ENCODE assay signal across 11 cellular contexts in the genomic region with DNA sequence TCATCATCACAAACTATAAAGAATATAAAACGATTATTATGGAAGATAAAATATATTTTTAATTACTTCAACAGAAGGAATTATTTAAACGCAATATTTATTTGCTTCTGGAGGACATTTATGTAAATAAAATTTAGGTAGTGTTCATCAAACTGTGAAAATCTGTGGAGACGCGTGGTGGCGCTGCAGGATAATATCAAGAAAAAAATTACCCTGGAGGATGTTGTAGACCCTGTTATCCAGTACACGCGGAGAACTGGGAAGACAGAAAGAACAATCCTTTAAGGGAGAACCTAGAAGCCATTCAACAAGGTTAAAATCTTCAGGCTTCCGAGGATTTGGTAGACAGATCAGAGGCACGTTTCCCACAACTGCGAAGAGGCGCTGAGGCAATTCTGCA. TPM values are rescaled to one million over a fixed set of nuclear protein-coding genes. Genes with fewer than 3 reads are reported as not detected.
DNase-seq lines count a peak whose midpoint lies in the region; ATAC-seq, FAIRE-seq and TF ChIP-seq lines count a peak whose summit lies in the region.
"Had no signal": no experiment of that assay in that cellular context is flagged by ENCODE, and none has a peak within 500 bp of the region (broad histone marks: within the 10 kb centered on the region; RNA-seq: fewer than 3 reads in every experiment).

A gene (plus strand): TSS at position 242 of the 400 bp plus-strand sequence. CDS start 189 bp downstream, outside the sequence.

- no peak for ATAC-seq in right cardiac atrium
- no peak for ATAC-seq in HG02759 (IDR thresholded peaks at IDR 0.05; ENCODE audit: unreplicated experiment)

- H3K9ac ChIP-seq in SK-N-SH = no peak within 1 kb of the TSS

- no peaks in the 10 kb centered on the region for H3K36me3 Mint-ChIP-seq in activated naive CD4-positive, alpha-beta T cell treated with anti-CD3 and anti-CD28 coated beads, Interleukin-2, amount 50 U/mL, for 24 hours

- no peak for TF ChIP-seq EP300 in SK-N-SH (IDR thresholded peaks at IDR 0.05; ENCODE audit: borderline replicate concordance in 1 of 2, low read depth in 1 of 2, low read length in 1 of 2)

- WGBS in SK-N-SH (ENCODE audit: low lambda C conversion rate) = 16% methylated on average over 11 of the region's 11 CpGs
- 17% methylated on average over 11 of the region's 11 CpGs for WGBS in right cardiac atrium
- 19% methylated on average over 11 of the region's 11 CpGs for WGBS in urinary bladder

- H3K79me2 ChIP-seq in SK-N-SH (ENCODE audit: insufficient read depth) = no peaks in the 10 kb centered on the region

- peaks cover 55% of the 10 kb centered on the region for H3K27me3 Mint-ChIP-seq in activated naive CD4-positive, alpha-beta T cell treated with anti-CD3 and anti-CD28 coated beads, Interleukin-2, amount 50 U/mL, for 24 hours

- no peak for FAIRE-seq in RCC 7860 (lab: Jason Lieb, UNC)

- H3K9me2 ChIP-seq in SK-N-SH = no peaks in the 10 kb centered on the region

- CTCF ChIA-PET in SK-N-SH (lab: Yijun Ruan, JAX) = interaction anchor here (0.6 to 2.7 kb wide), 17 partner anchors 8 to 367 kb away, joined by 3 to 13 read pairs (median 4); a partner anchor contains a TSS

- in situ Hi-C loops in GM13976 (cut with MboI; ENCODE audit: low sequenced_read_pairs, unreplicated experiment) = no loop called here

- no peaks in the 10 kb centered on the region for H3F3A ChIP-seq in SK-N-SH (replicated peaks; ENCODE audit: insufficient read depth)

- peaks cover 5% of the 10 kb centered on the region for H3K9me3 Mint-ChIP-seq in activated naive CD4-positive, alpha-beta T cell treated with anti-CD3 and anti-CD28 coated beads, Interleukin-2, amount 50 U/mL, for 24 hours

- H3K36me3 ChIP-seq in SK-N-SH (replicated peaks in 1 of 2; ENCODE audit: control insufficient read depth in 1 of 2, insufficient read depth in 2 of 2, low read length in 1 of 2) = no peaks in the 10 kb centered on the region
- H3K36me3 ChIP-seq in urinary bladder (ENCODE audit: insufficient read depth) = no peaks in the 10 kb centered on the region
- H3K36me3 ChIP-seq: BE2C had no signal

- POLR2A ChIA-PET in SK-N-SH (lab: Yijun Ruan, JAX) = no interaction called here

- no peak within 1 kb of the TSS for H2AFZ ChIP-seq in SK-N-SH (ENCODE audit: low read depth)

- no peak within 1 kb of the TSS for H3K27ac Mint-ChIP-seq in activated naive CD4-positive, alpha-beta T cell treated with anti-CD3 and anti-CD28 coated beads, Interleukin-2, amount 50 U/mL, for 24 hours
- H3K27ac Mint-ChIP-seq: activated T-helper 1 cell treated with anti-CD3 and anti-CD28 coated beads, Interleukin-12 subunit alpha, Interleukin-12 subunit beta, Interleukin-2, Interleukin-4 antibody, amounts not matched to agents 30 ng/mL and 10 ng/mL and 1 ng/mL, durations not matched to agents 14 hours and 24 hours and 36 hours had no signal

- intact Hi-C loops in right cardiac atrium (cut with DNase I) = loop anchor here in 2 of 4 donors (10.0 kb wide), 1 partner anchor 356 kb away; no protein-coding TSS in a partner anchor

- no peak for DNase-seq in activated naive CD4-positive, alpha-beta T cell treated with anti-CD3 and anti-CD28 coated beads, Interleukin-2, amount 50 U/mL, for 16 hours
- DNase-seq in SK-N-SH (peak; percentile 50), right cardiac atrium (no peak), RCC 7860 (ENCODE audit: low spot score) (no peak), GM13976 (ENCODE audit: low spot score) (no peak)
- DNase-seq: BE2C, SW 1271 had no signal

- H3K9me3 ChIP-seq in SK-N-SH (no peaks in the 10 kb centered on the region; the same call in 1 of the 2 replicates), right cardiac atrium (ENCODE audit: control insufficient read depth, low read length) (peaks cover 3% of the 10 kb centered on the region)
- H3K9me3 ChIP-seq: BE2C had no signal

- H3K27ac ChIP-seq in SK-N-SH (ENCODE audit: low read depth in 2 of 2, low read length in 1 of 2) (no peak within 1 kb of the TSS; a peak in 1 of 4 replicates), right cardiac atrium (ENCODE audit: low read length) (no peak within 1 kb of the TSS), urinary bladder (ENCODE audit: low read depth) (no peak within 1 kb of the TSS)

- peak; percentile 55 for TF ChIP-seq RAD21 in SK-N-SH (IDR thresholded peaks at IDR 0.05; ENCODE audit: low read length)

- H3K4me3 Mint-ChIP-seq in activated naive CD4-positive, alpha-beta T cell treated with anti-CD3 and anti-CD28 coated beads, Interleukin-2, amount 50 U/mL, for 24 hours = peak within 1 kb of the TSS; percentile 15
- H3K4me3 Mint-ChIP-seq: activated T-helper 1 cell treated with anti-CD3 and anti-CD28 coated beads, Interleukin-12 subunit alpha, Interleukin-12 subunit beta, Interleukin-2, Interleukin-4 antibody, amounts not matched to agents 30 ng/mL and 10 ng/mL and 1 ng/mL, durations not matched to agents 14 hours and 24 hours and 36 hours had no signal

- H3K27me3 ChIP-seq in SK-N-SH (ENCODE audit: insufficient read depth) (no peaks in the 10 kb centered on the region), right cardiac atrium (ENCODE audit: control insufficient read depth, insufficient read depth) (no peaks in the 10 kb centered on the region)
- H3K27me3 ChIP-seq: BE2C had no signal

- peak within 1 kb of the TSS; percentile 44 to 46 for H3K4me3 ChIP-seq in SK-N-SH (ENCODE audit: low read depth in 2 of 2, low read length in 1 of 2)
- peak within 1 kb of the TSS; percentile 42 for H3K4me3 ChIP-seq in right cardiac atrium (ENCODE audit: low read length)
- H3K4me3 ChIP-seq in urinary bladder (ENCODE audit: low read depth, low read length) = peak within 1 kb of the TSS; percentile 12

- no peaks in the 10 kb centered on the region for H3K4me1 Mint-ChIP-seq in activated naive CD4-positive, alpha-beta T cell treated with anti-CD3 and anti-CD28 coated beads, Interleukin-2, amount 50 U/mL, for 24 hours

- H3K4me1 ChIP-seq in SK-N-SH (ENCODE audit: control insufficient read depth in 1 of 2, insufficient read depth in 2 of 2, low read depth in 1 of 2, low read length in 1 of 2) (no peaks in the 10 kb centered on the region), right cardiac atrium (ENCODE audit: control insufficient read depth, insufficient read depth, low read length) (no peaks in the 10 kb centered on the region), urinary bladder (ENCODE audit: insufficient read depth) (no peaks in the 10 kb centered on the region)
- H3K4me1 ChIP-seq: BE2C had no signal

- peak within 1 kb of the TSS; percentile 48; the same call in 1 of the 2 replicates for H3K4me2 ChIP-seq in SK-N-SH

- TF ChIP-seq CTCF in SK-N-SH (IDR thresholded peaks at IDR 0.05) (peak; percentile 56), GM13976 (IDR thresholded peaks at IDR 0.05; ENCODE audit: borderline replicate concordance, control extremely low read depth, extremely low read depth, insufficient read depth, missing control alignments) (no peak)

- H4K20me1 ChIP-seq in SK-N-SH (ENCODE audit: insufficient read depth) = no peaks in the 10 kb centered on the region

TF ChIP-seq in SK-N-SH, 30 proteins besides CTCF, POLR2A, EP300 and RAD21:
- TF ChIP-seq SMC3 (IDR thresholded peaks at IDR 0.05; ENCODE audit: low read depth, low read length) = peak; percentile 24; the same call in 1 of the 2 replicates
- TF ChIP-seq, protein P1, sequence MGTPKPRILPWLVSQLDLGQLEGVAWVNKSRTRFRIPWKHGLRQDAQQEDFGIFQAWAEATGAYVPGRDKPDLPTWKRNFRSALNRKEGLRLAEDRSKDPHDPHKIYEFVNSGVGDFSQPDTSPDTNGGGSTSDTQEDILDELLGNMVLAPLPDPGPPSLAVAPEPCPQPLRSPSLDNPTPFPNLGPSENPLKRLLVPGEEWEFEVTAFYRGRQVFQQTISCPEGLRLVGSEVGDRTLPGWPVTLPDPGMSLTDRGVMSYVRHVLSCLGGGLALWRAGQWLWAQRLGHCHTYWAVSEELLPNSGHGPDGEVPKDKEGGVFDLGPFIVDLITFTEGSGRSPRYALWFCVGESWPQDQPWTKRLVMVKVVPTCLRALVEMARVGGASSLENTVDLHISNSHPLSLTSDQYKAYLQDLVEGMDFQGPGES (IDR thresholded peaks at IDR 0.05; ENCODE audit: low read depth, low read length) = no peak

RNA-seq across cellular contexts. Expression of the gene that starts here (rescaled TPM):
- polyA plus RNA-seq in SK-N-SH (2012; rRNA removed) (1.9 and 2.0 TPM in 2 replicates), right cardiac atrium (0.72 TPM), urinary bladder (3.4 TPM)
- 1.0 and 1.2 TPM in 2 replicates for polyA plus RNA-seq in SK-N-SH (2012; cell fraction: cytosol; rRNA removed)
- polyA plus RNA-seq in SK-N-SH (2012; cell fraction: nucleus; rRNA removed) = 3.1 and 3.2 TPM in 2 replicates
- total RNA-seq in right cardiac atrium (1 to 10 TPM; 1.7 to 3.3 (median 2.8) TPM), urinary bladder (6.9 TPM)
- total RNA-seq: activated T-helper 1 cell treated with anti-CD3 and anti-CD28 coated beads, Interleukin-12 subunit alpha, Interleukin-12 subunit beta, Interleukin-2, Interleukin-4 antibody, amounts not matched to agents 30 ng/mL and 10 ng/mL and 1 ng/mL, durations not matched to agents 14 hours and 24 hours and 36 hours had no signal
